30 cellular contexts compared by ENCODE assay signal in the genomic region with DNA sequence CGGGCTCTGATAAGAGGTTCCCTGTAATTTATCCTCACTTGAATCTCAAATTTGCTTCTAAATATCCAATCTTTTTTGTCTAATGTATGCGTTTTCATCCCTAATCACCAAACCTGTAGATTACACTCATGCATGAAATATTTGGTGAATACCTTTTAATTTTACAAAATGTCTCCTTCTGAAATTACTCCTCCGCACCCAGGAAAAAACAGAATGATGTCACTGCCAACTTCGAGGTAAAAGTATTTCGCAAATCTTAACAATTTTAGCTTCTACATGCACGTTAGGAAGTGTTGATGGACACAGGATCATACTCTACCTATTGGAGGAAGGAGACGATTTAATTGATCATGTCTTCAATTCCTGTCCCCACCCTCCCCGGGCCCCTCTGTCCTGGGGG.
"Had no signal": no experiment of that assay in that cellular context is flagged by ENCODE, and none has a peak within 500 bp of the region (broad histone marks: within the 10 kb centered on the region; RNA-seq: fewer than 3 reads in every experiment).

No MANE protein-coding gene starts in this region.

- ATAC-seq: activated CD8-positive, alpha-beta memory T cell treated with anti-CD3 and anti-CD28 coated beads, Interleukin-2, amount 10 ng/mL, durations not matched to agents 7 days and 5 days; activated CD8-positive, alpha-beta T cell treated with anti-CD3 and anti-CD28 coated beads, Interleukin-2, amount 10 ng/mL, durations not matched to agents 7 days and 5 days; activated naive CD8-positive, alpha-beta T cell treated with anti-CD3 and anti-CD28 coated beads, Interleukin-2, amount 50 U/mL, for 24 hours had no signal

- FAIRE-seq: bronchial epithelial cell, TTC549 had no signal

- H3K27me3 ChIP-seq: ascending aorta, cardiac muscle cell had no signal

- H3K4me1 ChIP-seq: ascending aorta had no signal

- H3K4me3 ChIP-seq: ascending aorta, cardiac muscle cell had no signal

- H3K36me3 ChIP-seq: ascending aorta, cardiac muscle cell had no signal

- H3K27ac ChIP-seq: ascending aorta, cardiac muscle cell, VCaP had no signal

- DNase-seq: activated B cell treated with CpG ODN at 0.5 μM for 24 hours; activated CD4-positive, alpha-beta memory T cell treated with anti-CD3 and anti-CD28 coated beads for 36 hours; activated CD4-positive, alpha-beta T cell treated with anti-CD3 and anti-CD28 coated beads for 4 hours; activated CD4-positive, alpha-beta T cell treated with anti-CD3 and anti-CD28 coated beads, Interleukin-2, amount 10 ng/mL, durations not matched to agents 24 days and 14 days; activated CD4-positive, alpha-beta T cell treated with anti-CD3 and anti-CD28 coated beads, Interleukin-2, amount 50 U/mL, for 1 hour; activated CD4-positive, alpha-beta T cell treated with anti-CD3 and anti-CD28 coated beads, Interleukin-2, amount 50 U/mL, for 4 hours; activated CD4-positive, CD25-positive, alpha-beta regulatory T cell treated with anti-CD3 and anti-CD28 coated beads, Interleukin-2, amount 50 U/mL, for 72 hours; activated CD8-positive, alpha-beta memory T cell treated with anti-CD3 and anti-CD28 coated beads for 24 hours; activated CD8-positive, alpha-beta memory T cell treated with anti-CD3 and anti-CD28 coated beads, Interleukin-2, amount 10 ng/mL, durations not matched to agents 7 days and 5 days; activated CD8-positive, alpha-beta memory T cell treated with anti-CD3 and anti-CD28 coated beads, Interleukin-2, amount 50 U/mL, for 48 hours; activated CD8-positive, alpha-beta T cell treated with anti-CD3 and anti-CD28 coated beads, Interleukin-2, amount 10 ng/mL, durations not matched to agents 7 days and 5 days; activated effector memory CD4-positive, alpha-beta T cell treated with Interleukin-2 at 50 U/mL for 16 hours; activated gamma-delta T cell; activated naive CD4-positive, alpha-beta T cell treated with anti-CD3 and anti-CD28 coated beads, Interleukin-2, amount 10 ng/mL, durations not matched to agents 7 days and 5 days; activated naive CD4-positive, alpha-beta T cell treated with Interleukin-2 at 50 U/mL for 16 hours; activated naive CD8-positive, alpha-beta T cell treated with anti-CD3 and anti-CD28 coated beads, Interleukin-2, amount 10 ng/mL, durations not matched to agents 7 days and 5 days; activated naive CD8-positive, alpha-beta T cell treated with anti-CD3 and anti-CD28 coated beads, Interleukin-2, amount 50 U/mL, for 24 hours; activated T-cell treated with anti-CD3 and anti-CD28 coated beads, Interleukin-2, amount 50 U/mL, for 24 hours; activated T-cell treated with anti-CD3 and anti-CD28 coated beads, Interleukin-2, amount 50 U/mL, for 48 hours; amygdala; anterior cingulate cortex; cerebellar nuclear complex; T-helper 1 cell; T-helper 2 cell; T-helper 9 cell had no signal

- H3K9me3 ChIP-seq: ascending aorta had no signal
